In the genomic region with DNA sequence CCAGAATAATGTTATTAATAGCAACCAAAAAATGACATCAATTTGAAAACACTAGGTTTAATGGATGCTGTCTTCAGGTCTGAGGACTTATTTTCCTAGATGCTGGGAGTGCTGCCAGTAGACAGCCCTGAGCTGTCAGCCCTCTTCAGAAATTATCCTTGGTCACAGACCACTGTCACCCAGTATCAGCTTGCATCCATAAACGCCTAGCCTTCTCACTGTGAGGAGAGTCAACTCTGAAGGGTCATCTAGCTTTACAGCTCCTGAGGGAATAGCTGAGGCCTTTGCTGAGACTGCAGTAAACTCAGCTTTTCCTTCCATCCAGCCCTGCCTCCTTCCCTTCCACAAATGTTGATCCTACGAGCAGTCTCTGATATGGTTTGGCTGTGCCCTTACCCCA, we compare ENCODE assay signal across 24 cellular contexts.
"Had no signal": no experiment of that assay in that cellular context is flagged by ENCODE, and none has a peak within 500 bp of the region (broad histone marks: within the 10 kb centered on the region; RNA-seq: fewer than 3 reads in every experiment).

No MANE protein-coding gene starts in this region.

- H3K36me3 ChIP-seq: gastroesophageal sphincter, heart left ventricle, left lung, neutrophil, stomach, thyroid gland had no signal

- H3K27me3 ChIP-seq: dorsolateral prefrontal cortex, gastroesophageal sphincter, heart left ventricle, hepatocyte, left lung, neutrophil, stomach, thyroid gland had no signal

- DNase-seq: cerebellar nuclear complex; dorsolateral prefrontal cortex; effector CD8-positive, alpha-beta T cell; endodermal cell; foreskin fibroblast; heart left ventricle; kidney; left lung; mammary epithelial cell; midbrain; naive thymus-derived CD4-positive, alpha-beta T cell; stimulated activated CD4-positive, alpha-beta T cell treated with anti-CD3 and anti-CD28 coated beads, Interleukin-2, amount 100 ng/mL, for 24 hours; stimulated activated CD4-positive, alpha-beta T cell treated with anti-CD3 and anti-CD28 coated beads, Interleukin-4, amount 100 ng/mL, for 24 hours; stimulated activated naive CD4-positive, alpha-beta T cell treated with Interleukin-2 at 50 U/mL for 16 hours; stomach; thyroid gland had no signal

- ATAC-seq: esophagus mucosa; gastroesophageal sphincter; heart left ventricle; left lung; naive thymus-derived CD4-positive, alpha-beta T cell; sciatic nerve; stimulated activated effector memory CD8-positive, alpha-beta T cell treated with anti-CD3 and anti-CD28 coated beads, Interleukin-12 subunit alpha, Interleukin-12 subunit beta, amount 100 ng/mL, for 72 hours had no signal

- H3K4me3 ChIP-seq: dorsolateral prefrontal cortex, gastroesophageal sphincter, heart left ventricle, hepatocyte, left lung, stomach, thyroid gland had no signal

- H3K4me1 ChIP-seq: gastroesophageal sphincter, heart left ventricle, left lung, parathyroid adenoma, stomach, thyroid gland had no signal

- H3K9me3 ChIP-seq: gastroesophageal sphincter, left lung, neutrophil, stomach, thyroid gland had no signal

- H3K27ac ChIP-seq: dorsolateral prefrontal cortex, epithelial cell of prostate, gastroesophageal sphincter, heart left ventricle, hepatocyte, left lung, neutrophil, parathyroid adenoma, stomach, thyroid gland had no signal
